Comparison of ENCODE assay signal across 15 cellular contexts in genomic region chr1:203276408-203276807, GRCh38. TPM values are rescaled to one million over a fixed set of nuclear protein-coding genes. Genes with fewer than 3 reads are reported as not detected.
A peak's percentile ranks its signal among the peaks of the same experiment; 100 is the strongest.
DNase-seq lines count a peak whose midpoint lies in the region; TF ChIP-seq lines count a peak whose summit lies in the region.
"Had no signal": no experiment of that assay in that cellular context is flagged by ENCODE, and none has a peak within 500 bp of the region (broad histone marks: within the 10 kb centered on the region; RNA-seq: fewer than 3 reads in every experiment).

No MANE protein-coding gene starts in this region.

- H3K4me1 ChIP-seq in BLaER1 treated with 17β-estradiol and CSF1 and Interleukin-3, amounts not matched to agents 10 nM and 100 nM, result peaks cover 96 to 100% (median 100%) of the 10 kb centered on the region in 10 experiments
- peaks cover 98% of the 10 kb centered on the region for H3K4me1 ChIP-seq in OCI-LY7 (ENCODE audit: insufficient read depth, low read length, poor library complexity, severe bottlenecking)
- peaks cover 45 to 98% (median 78%) of the 10 kb centered on the region in 3 donors for H3K4me1 ChIP-seq in esophagus squamous epithelium
- H3K4me1 ChIP-seq in skeletal muscle tissue (ENCODE audit: control insufficient read depth in 3 of 3, insufficient read depth in 3 of 3, low read length in 3 of 3), result peaks cover 85 to 91% (median 89%) of the 10 kb centered on the region in 3 donors

- peak overlapping the region; percentile 65; the same call in 1 of the 2 replicates for H2AFZ ChIP-seq in OCI-LY7 (ENCODE audit: low read length)

- no peak for TF ChIP-seq POLR2A in esophagus squamous epithelium (IDR thresholded peaks at IDR 0.05)

- H3K27ac ChIP-seq in BLaER1 treated with 17β-estradiol and CSF1 and Interleukin-3, amounts not matched to agents 10 nM and 100 nM, result peak overlapping the region in 10 of 11 experiments; percentile 61 to 99 (median 93); a peak in 19 of 22 replicates
- H3K27ac ChIP-seq in OCI-LY7 (ENCODE audit: low read depth, low read length, poor library complexity, severe bottlenecking) (peak overlapping the region; percentile 67), esophagus squamous epithelium (peak overlapping the region; percentile 83 to 94 (median 90)), skeletal muscle tissue (ENCODE audit: low read depth, low read length) (peak overlapping the region; percentile 98)
- H3K27ac ChIP-seq: WERI-Rb-1 had no signal

- no peaks in the 10 kb centered on the region for H3K9me3 ChIP-seq in BLaER1 treated with 17β-estradiol and CSF1 and Interleukin-3, amounts not matched to agents 10 nM and 100 nM (replicated peaks in 1 of 11)
- H3K9me3 ChIP-seq in OCI-LY7 (ENCODE audit: low read length), result no peaks in the 10 kb centered on the region
- no peaks in the 10 kb centered on the region for H3K9me3 ChIP-seq in esophagus squamous epithelium
- H3K9me3 ChIP-seq in skeletal muscle tissue (ENCODE audit: control insufficient read depth in 3 of 3, low read length in 3 of 3), result no peaks in the 10 kb centered on the region

- CTCF ChIA-PET in OCI-LY7 (lab: Charles Lee; ENCODE audit: unreplicated experiment), result interaction anchor here (0.7 to 1.6 kb wide), 3 partner anchors 19 to 48 kb away, joined by 3 to 5 read pairs (median 3); no protein-coding TSS in a partner anchor

- peak overlapping the region in 9 of 11 experiments; percentile 69 to 87 (median 84); a peak in 15 of 22 replicates for H3K9ac ChIP-seq in BLaER1 treated with 17β-estradiol and CSF1 and Interleukin-3, amounts not matched to agents 10 nM and 100 nM
- H3K9ac ChIP-seq in skeletal muscle tissue (ENCODE audit: low read depth in 1 of 3, low read length in 3 of 3), result peak overlapping the region in 1 of 3 donors; percentile 60

- intact Hi-C loops in OCI-LY7 (cut with micrococcal nuclease; ENCODE audit: unreplicated experiment) (no loop called here), esophagus squamous epithelium (cut with DNase I) (no loop called here)

- POLR2A ChIA-PET in OCI-LY7 (lab: Charles Lee), result interaction anchor here (0.6 to 23.3 kb wide), 3 partner anchors 32 to 467 kb away, joined by 3 to 458 read pairs (median 77); partner anchors contain the start of gene BTG2

- BruUV-seq in OCI-LY7 (replicated peaks; lab: Mats Ljungman, UMichigan), result no TSS peak

- H3K79me2 ChIP-seq in OCI-LY7 (ENCODE audit: insufficient read depth, low read depth, low read length), result peaks cover 5% of the 10 kb centered on the region; the same call in 1 of the 2 replicates

- WGBS in esophagus squamous epithelium, 2 donors, result 86 to 95% methylated on average over 5 of the region's 5 CpGs

- no peak overlapping the region for H3K4me3 ChIP-seq in BLaER1 treated with 17β-estradiol and CSF1 and Interleukin-3, amounts not matched to agents 10 nM and 100 nM
- H3K4me3 ChIP-seq in OCI-LY7 (ENCODE audit: low read depth, low read length, poor library complexity, severe bottlenecking), result no peak overlapping the region
- no peak overlapping the region for H3K4me3 ChIP-seq in esophagus squamous epithelium
- no peak overlapping the region for H3K4me3 ChIP-seq in skeletal muscle tissue (ENCODE audit: low read length in 3 of 3)

- no peak for DNase-seq in OCI-LY7 (ENCODE audit: low spot score)
- DNase-seq in esophagus squamous epithelium (lab: John Stamatoyannopoulos, UW), result no peak
- no peak for DNase-seq in DMS153 (lab: John Stamatoyannopoulos, UW)
- no peak for DNase-seq in NCI-H128 (lab: John Stamatoyannopoulos, UW; ENCODE audit: unreplicated experiment)
- no peak for DNase-seq in AG20443 (ENCODE audit: low spot score)
- no peak for DNase-seq in RPMI8226
- DNase-seq: cerebellar nuclear complex; DMS79 treated with DMSO at 0.1 percent for 48 hours; kidney glomerular epithelial cell; NCI-H1436 treated with DMSO at 0.1 percent for 48 hours; NCI-H345; stimulated activated CD4-positive, alpha-beta T cell treated with anti-CD3 and anti-CD28 coated beads, Interleukin-4, amount 100 ng/mL, for 4 hours; WERI-Rb-1 had no signal

- peak overlapping the region; percentile 89 to 98 (median 94) for H3K4me2 ChIP-seq in BLaER1 treated with 17β-estradiol and CSF1 and Interleukin-3, amounts not matched to agents 10 nM and 100 nM
- H3K4me2 ChIP-seq in OCI-LY7 (ENCODE audit: low read length), result peak overlapping the region; percentile 67

- H3K27me3 ChIP-seq in BLaER1 treated with 17β-estradiol and CSF1 and Interleukin-3, amounts not matched to agents 10 nM and 100 nM, result no peaks in the 10 kb centered on the region
- H3K27me3 ChIP-seq in esophagus squamous epithelium (no peaks in the 10 kb centered on the region), skeletal muscle tissue (ENCODE audit: control insufficient read depth in 3 of 3, insufficient read depth in 3 of 3, low read length in 3 of 3) (no peaks in the 10 kb centered on the region)

- no peak for TF ChIP-seq CTCF in OCI-LY7 (conservative IDR thresholded peaks at IDR 0.05; ENCODE audit: low read length)
- TF ChIP-seq CTCF in esophagus squamous epithelium (IDR thresholded peaks at IDR 0.05), result no peak

- H4K20me1 ChIP-seq in BLaER1 treated with 17β-estradiol and CSF1 and Interleukin-3, amounts not matched to agents 10 nM and 100 nM, result no peaks in the 10 kb centered on the region
- H4K20me1 ChIP-seq in OCI-LY7 (ENCODE audit: insufficient read depth, low read length), result no peaks in the 10 kb centered on the region

- no peaks in the 10 kb centered on the region for H3K36me3 ChIP-seq in BLaER1 treated with 17β-estradiol and CSF1 and Interleukin-3, amounts not matched to agents 10 nM and 100 nM
- no peaks in the 10 kb centered on the region for H3K36me3 ChIP-seq in OCI-LY7 (ENCODE audit: insufficient read depth, low read length)
- no peaks in the 10 kb centered on the region for H3K36me3 ChIP-seq in esophagus squamous epithelium
- no peaks in the 10 kb centered on the region for H3K36me3 ChIP-seq in skeletal muscle tissue (ENCODE audit: control insufficient read depth in 3 of 3, insufficient read depth in 3 of 3, low read length in 3 of 3)
- H3K36me3 ChIP-seq: WERI-Rb-1 had no signal

- H3K9me2 ChIP-seq in OCI-LY7 (ENCODE audit: insufficient read depth, low read length), result no peaks in the 10 kb centered on the region

RNA-seq across cellular contexts. Expression of gene BTG2, which starts 28.9 kb away (rescaled TPM):
- 146 and 156 TPM in 2 replicates for total RNA-seq in OCI-LY7 (2014; rRNA removed; shearing (Covaris generic))
- 99.5 and 102 TPM in 2 replicates for total RNA-seq in OCI-LY7 (2022)
- total RNA-seq in esophagus squamous epithelium, result 10 to 100 TPM; 29.7 to 46.2 (median 41.3) TPM
- 32.4 TPM for total RNA-seq in skeletal muscle tissue

RNA-seq across cellular contexts. Expression of gene CHIT1, which starts 46.9 kb away (rescaled TPM):
- 1.9 TPM in 2 replicates for total RNA-seq in OCI-LY7 (2014; rRNA removed; shearing (Covaris generic))
- total RNA-seq in OCI-LY7 (2022) (3.6 and 4.6 TPM in 2 replicates), esophagus squamous epithelium (under 1 TPM in 1 of 4 donors, not detected in 3; 1.00 TPM), skeletal muscle tissue (under 0.01 TPM)
